13 cellular contexts compared by ENCODE assay signal in the genomic region with DNA sequence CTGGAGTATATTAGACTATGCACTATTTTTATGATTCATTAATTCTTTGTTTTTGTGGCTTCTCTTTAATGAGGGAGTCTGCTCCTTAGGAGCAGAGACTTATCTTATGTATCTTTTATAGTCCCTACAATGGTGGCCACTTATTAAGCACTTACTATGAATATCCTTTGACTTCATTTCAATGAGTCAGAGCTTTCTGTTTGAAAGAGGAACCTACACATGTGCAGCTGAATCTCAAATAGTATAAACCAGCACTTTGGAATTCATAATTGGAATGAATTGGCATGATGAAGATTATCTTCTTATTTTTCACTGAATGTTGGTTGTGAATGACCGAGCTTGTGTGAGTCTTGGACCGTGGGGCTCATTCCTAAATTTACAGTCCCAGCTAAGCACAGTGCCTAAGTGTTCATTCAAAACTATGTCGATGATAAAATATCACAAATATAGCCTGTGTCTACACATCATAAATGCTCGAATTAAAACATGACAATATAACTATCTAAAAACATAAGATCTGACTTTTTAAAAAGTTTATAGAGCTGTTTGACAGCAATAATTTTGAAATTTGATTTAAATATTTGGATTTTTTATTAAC. TPM values are rescaled to one million over a fixed set of nuclear protein-coding genes. Genes with fewer than 3 reads are reported as not detected.
DNase-seq lines count a peak whose midpoint lies in the region; ATAC-seq, FAIRE-seq and TF ChIP-seq lines count a peak whose summit lies in the region.
"Had no signal": no experiment of that assay in that cellular context is flagged by ENCODE, and none has a peak within 500 bp of the region (broad histone marks: within the 10 kb centered on the region; RNA-seq: fewer than 3 reads in every experiment).

No MANE protein-coding gene starts in this region.

- ATAC-seq in HG03439 (IDR thresholded peaks at IDR 0.05; ENCODE audit: unreplicated experiment), result no peak

- TF ChIP-seq CTCF in GM13977 (IDR thresholded peaks at IDR 0.05; ENCODE audit: extremely low read depth, insufficient read depth, missing control alignments), result no peak

- peak; percentile 16 for DNase-seq in GM03348 (ENCODE audit: low spot score)
- peak; percentile 10 for DNase-seq in RPMI7951 (ENCODE audit: low read depth)
- no peak for DNase-seq in GM19240 (ENCODE audit: insufficient read length, low spot score)
- no peak for DNase-seq in GM13977 (ENCODE audit: low spot score)
- DNase-seq: AML-193; Caco-2; CD8-positive, alpha-beta memory T cell; DND-41; GF-D8; GOT3 had no signal

- FAIRE-seq in islet of Langerhans (lab: Jason Lieb, UNC), result peak; percentile 73
- FAIRE-seq: GM18507 had no signal

- in situ Hi-C loops in GM13977 (cut with MboI; ENCODE audit: low pct_unique_long_range_greater_than_20kb, low sequenced_read_pairs, unreplicated experiment), result no loop called here

RNA-seq across cellular contexts. Expression of gene NPAS3, which starts 30.1 kb away (rescaled TPM):
- total RNA-seq in RPMI7951 (2014; rRNA removed; shearing (Covaris generic)), result 0.29 and 0.48 TPM in 2 replicates
- total RNA-seq: Caco-2; CD8-positive, alpha-beta memory T cell had no signal

Comparison
In these comparisons a context has a peak if more than half of its experiments do, and no peak if none do; other contexts are left out.
1. DNase-seq: peak in GM03348 (single experiment) and RPMI7951 (single experiment); none in GM19240 (single experiment) and GM13977 (single experiment).